Comparison of ENCODE assay signal across 8 cellular contexts in genomic region chr1:89483010-89483756, GRCh38. TPM values are rescaled to one million over a fixed set of nuclear protein-coding genes. Genes with fewer than 3 reads are reported as not detected.
DNase-seq lines count a peak whose midpoint lies in the region; ATAC-seq and TF ChIP-seq lines count a peak whose summit lies in the region.

No MANE protein-coding gene starts in this region.

- H3K9me3 Mint-ChIP-seq in activated T-cell treated with anti-CD3 and anti-CD28 coated beads, Interleukin-2, amount 50 U/mL, for 4 hours: no peaks in the 10 kb centered on the region
- H3K9me3 Mint-ChIP-seq in stimulated activated naive CD8-positive, alpha-beta T cell treated with anti-CD3 and anti-CD28 coated beads, Interleukin-15, amount 100 ng/mL, for 72 hours: peaks cover 23% of the 10 kb centered on the region in 2 donors

- intact Hi-C loops in Panc1 (cut with micrococcal nuclease; ENCODE audit: unreplicated experiment): loop anchor here (1.0 kb wide), 2 partner anchors 116 to 280 kb away; no protein-coding TSS in a partner anchor

- no peaks in the 10 kb centered on the region for H3K36me3 ChIP-seq in Panc1 (ENCODE audit: control insufficient read depth, insufficient read depth, low read length)
- H3K36me3 ChIP-seq in neural cell (ENCODE audit: insufficient read depth, low read length): no peaks in the 10 kb centered on the region

- no TSS peak for BruUV-seq in Panc1 (replicated peaks; lab: Mats Ljungman, UMichigan)

- H3K4me3 ChIP-seq in Panc1 (ENCODE audit: low read depth in 2 of 2, low read length in 2 of 2): no peak overlapping the region
- no peak overlapping the region for H3K4me3 ChIP-seq in fibroblast of mammary gland (ENCODE audit: control insufficient read depth, low read depth, low read length)
- no peak overlapping the region for H3K4me3 ChIP-seq in neural cell (ENCODE audit: low read length)

- no peak for TF ChIP-seq EP300 in neural cell (conservative IDR thresholded peaks at IDR 0.05; ENCODE audit: poor library complexity, severe bottlenecking)

- in situ Hi-C loops in Panc1 (cut with HindIII; ENCODE audit: low pct_unique_long_range_greater_than_20kb, low sequenced_read_pairs): no loop called here

- DNase-seq in Panc1 (ENCODE audit: low read depth, low spot score): peak; percentile 69
- peak; percentile 76 for DNase-seq in activated T-cell treated with anti-CD3 and anti-CD28 coated beads, Interleukin-2, amount 50 U/mL, for 4 hours
- DNase-seq in fibroblast of mammary gland (ENCODE audit: low read depth): peak; percentile 82
- peak; percentile 60 to 69 for DNase-seq in stimulated activated naive CD8-positive, alpha-beta T cell treated with anti-CD3 and anti-CD28 coated beads, Interleukin-15, amount 100 ng/mL, for 72 hours

- peaks cover 14% of the 10 kb centered on the region for H3K4me1 Mint-ChIP-seq in activated T-cell treated with anti-CD3 and anti-CD28 coated beads, Interleukin-2, amount 50 U/mL, for 4 hours (ENCODE audit: low read depth)
- peaks cover 19% of the 10 kb centered on the region for H3K4me1 Mint-ChIP-seq in stimulated activated naive CD8-positive, alpha-beta T cell treated with anti-CD3 and anti-CD28 coated beads, Interleukin-15, amount 100 ng/mL, for 72 hours

- H3K9me2 ChIP-seq in neural cell (ENCODE audit: insufficient read depth, low read length): no peaks in the 10 kb centered on the region

- no peaks in the 10 kb centered on the region for H3K4me1 ChIP-seq in Panc1 (ENCODE audit: control insufficient read depth, insufficient read depth, low read length)

- POLR2A ChIA-PET in Panc1 (lab: Charles Lee): no interaction called here

- H3K4me3 Mint-ChIP-seq in activated T-cell treated with anti-CD3 and anti-CD28 coated beads, Interleukin-2, amount 50 U/mL, for 4 hours: no peak overlapping the region
- no peak overlapping the region for H3K4me3 Mint-ChIP-seq in stimulated activated naive CD8-positive, alpha-beta T cell treated with anti-CD3 and anti-CD28 coated beads, Interleukin-15, amount 100 ng/mL, for 72 hours

- H3K27ac ChIP-seq in 22Rv1 (no peak overlapping the region), Panc1 (ENCODE audit: low read length) (no peak overlapping the region), neural cell (ENCODE audit: low read length) (no peak overlapping the region)

- no peaks in the 10 kb centered on the region for H3K9me3 ChIP-seq in Panc1 (ENCODE audit: control insufficient read depth, insufficient read depth, low read depth, low read length)
- H3K9me3 ChIP-seq in neural cell (ENCODE audit: low read length): no peaks in the 10 kb centered on the region

- H2AFZ ChIP-seq in neural cell (ENCODE audit: low read depth, low read length): no peak overlapping the region

- ATAC-seq in GM18867 (IDR thresholded peaks at IDR 0.05; ENCODE audit: unreplicated experiment) (peak; percentile 65), Panc1 (peak; percentile 98)
- ATAC-seq in activated T-cell treated with anti-CD3 and anti-CD28 coated beads, Interleukin-2, amount 50 U/mL, for 4 hours: peak; percentile 79 to 85
- peak; percentile 87 for ATAC-seq in stimulated activated naive CD8-positive, alpha-beta T cell treated with anti-CD3 and anti-CD28 coated beads, Interleukin-15, amount 100 ng/mL, for 72 hours

- no peaks in the 10 kb centered on the region for H3F3A ChIP-seq in neural cell (ENCODE audit: insufficient read depth, low read length, poor library complexity, severe bottlenecking)

- H3K27me3 ChIP-seq in Panc1 (ENCODE audit: control insufficient read depth, insufficient read depth, low read length): peaks cover 8% of the 10 kb centered on the region; the same call in 1 of the 2 replicates
- H3K27me3 ChIP-seq in neural cell (ENCODE audit: insufficient read depth, low read depth, low read length): no peaks in the 10 kb centered on the region

- H3K9ac ChIP-seq in neural cell (ENCODE audit: low read length): no peak overlapping the region

- CTCF ChIA-PET in Panc1 (lab: Charles Lee): interaction anchor here (0.6 to 2.3 kb wide), 8 partner anchors 15 to 510 kb away, joined by 3 to 16 read pairs (median 3); no protein-coding TSS in a partner anchor

- H4K20me1 ChIP-seq in neural cell (ENCODE audit: insufficient read depth): no peaks in the 10 kb centered on the region

- no peaks in the 10 kb centered on the region for H3K79me2 ChIP-seq in neural cell (replicated peaks; ENCODE audit: insufficient read depth, low read length)

- peak; percentile 84 for TF ChIP-seq RAD21 in neural cell (conservative IDR thresholded peaks at IDR 0.05)

- peak; percentile 90 for TF ChIP-seq CTCF in 22Rv1 (IDR thresholded peaks at IDR 0.05)
- peak; percentile 81 for TF ChIP-seq CTCF in LNCAP (IDR thresholded peaks at IDR 0.05)
- TF ChIP-seq CTCF in Panc1 (IDR thresholded peaks at IDR 0.05): peak; percentile 88
- TF ChIP-seq CTCF in fibroblast of mammary gland (conservative IDR thresholded peaks at IDR 0.05; ENCODE audit: control insufficient read depth, insufficient read depth, low read depth, low read length): peak; percentile 69
- TF ChIP-seq CTCF in neural cell (IDR thresholded peaks at IDR 0.05; ENCODE audit: poor library complexity, severe bottlenecking): peak; percentile 88

- no peaks in the 10 kb centered on the region for H3K27me3 Mint-ChIP-seq in activated T-cell treated with anti-CD3 and anti-CD28 coated beads, Interleukin-2, amount 50 U/mL, for 4 hours (ENCODE audit: low read depth)
- peaks cover 8% of the 10 kb centered on the region for H3K27me3 Mint-ChIP-seq in stimulated activated naive CD8-positive, alpha-beta T cell treated with anti-CD3 and anti-CD28 coated beads, Interleukin-15, amount 100 ng/mL, for 72 hours

- no peak overlapping the region for H3K27ac Mint-ChIP-seq in stimulated activated naive CD8-positive, alpha-beta T cell treated with anti-CD3 and anti-CD28 coated beads, Interleukin-15, amount 100 ng/mL, for 72 hours

- H3K36me3 Mint-ChIP-seq in activated T-cell treated with anti-CD3 and anti-CD28 coated beads, Interleukin-2, amount 50 U/mL, for 4 hours (ENCODE audit: insufficient read depth): peaks cover 4% of the 10 kb centered on the region

- no peak overlapping the region for H3K4me2 ChIP-seq in neural cell (ENCODE audit: low read length)

TF ChIP-seq in neural cell, 6 proteins besides CTCF, POLR2A, EP300 and RAD21:
- TF ChIP-seq SMC3 (conservative IDR thresholded peaks at IDR 0.05; ENCODE audit: poor library complexity) (peak; percentile 89), POLR2AphosphoS5 (IDR thresholded peaks at IDR 0.05) (no peak)

RNA-seq across cellular contexts. Expression of gene LRRC8B, which starts 41.4 kb away (rescaled TPM):
- total RNA-seq in Panc1 (2021; ENCODE audit: unreplicated experiment): 27.3 TPM
- polyA plus RNA-seq in Panc1 (2012; ENCODE audit: insufficient read length): 9.8 TPM
- 10 to 100 TPM; 71.5 to 81.9 (median 73.0) TPM for total RNA-seq in activated T-cell treated with anti-CD3 and anti-CD28 coated beads, Interleukin-2, amount 50 U/mL, for 4 hours
- 13.0 and 15.9 TPM in 2 replicates for polyA plus RNA-seq in neural cell
- polyA minus RNA-seq in neural cell: 34.1 and 42.9 TPM in 2 replicates
